1 cellular context compared by ENCODE assay signal in the genomic region with DNA sequence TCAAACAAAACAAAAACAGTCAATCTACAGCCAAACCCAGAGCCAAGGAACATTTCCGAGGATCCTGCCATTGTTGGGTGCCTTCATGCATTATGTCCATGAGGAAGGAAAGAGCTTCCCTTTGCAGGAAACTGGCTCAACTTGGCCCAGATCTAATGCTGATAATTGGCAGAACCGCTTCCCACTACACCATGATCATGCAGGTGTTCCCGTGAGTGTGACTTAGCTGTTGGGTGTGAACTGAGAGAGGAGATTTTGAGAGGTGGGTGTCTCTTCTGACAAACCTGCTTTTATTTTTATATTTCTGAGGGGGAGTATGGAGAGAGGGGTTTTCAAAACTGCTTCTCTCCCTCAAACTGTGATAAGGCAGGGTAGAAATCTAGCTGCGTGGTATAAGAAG.
TF ChIP-seq lines count a peak whose summit lies in the region.

No MANE protein-coding gene starts in this region.

TF ChIP-seq in WTC11, 78 proteins besides CTCF, POLR2A, EP300 and RAD21 (continued from another document):
- TF ChIP-seq, protein P1, sequence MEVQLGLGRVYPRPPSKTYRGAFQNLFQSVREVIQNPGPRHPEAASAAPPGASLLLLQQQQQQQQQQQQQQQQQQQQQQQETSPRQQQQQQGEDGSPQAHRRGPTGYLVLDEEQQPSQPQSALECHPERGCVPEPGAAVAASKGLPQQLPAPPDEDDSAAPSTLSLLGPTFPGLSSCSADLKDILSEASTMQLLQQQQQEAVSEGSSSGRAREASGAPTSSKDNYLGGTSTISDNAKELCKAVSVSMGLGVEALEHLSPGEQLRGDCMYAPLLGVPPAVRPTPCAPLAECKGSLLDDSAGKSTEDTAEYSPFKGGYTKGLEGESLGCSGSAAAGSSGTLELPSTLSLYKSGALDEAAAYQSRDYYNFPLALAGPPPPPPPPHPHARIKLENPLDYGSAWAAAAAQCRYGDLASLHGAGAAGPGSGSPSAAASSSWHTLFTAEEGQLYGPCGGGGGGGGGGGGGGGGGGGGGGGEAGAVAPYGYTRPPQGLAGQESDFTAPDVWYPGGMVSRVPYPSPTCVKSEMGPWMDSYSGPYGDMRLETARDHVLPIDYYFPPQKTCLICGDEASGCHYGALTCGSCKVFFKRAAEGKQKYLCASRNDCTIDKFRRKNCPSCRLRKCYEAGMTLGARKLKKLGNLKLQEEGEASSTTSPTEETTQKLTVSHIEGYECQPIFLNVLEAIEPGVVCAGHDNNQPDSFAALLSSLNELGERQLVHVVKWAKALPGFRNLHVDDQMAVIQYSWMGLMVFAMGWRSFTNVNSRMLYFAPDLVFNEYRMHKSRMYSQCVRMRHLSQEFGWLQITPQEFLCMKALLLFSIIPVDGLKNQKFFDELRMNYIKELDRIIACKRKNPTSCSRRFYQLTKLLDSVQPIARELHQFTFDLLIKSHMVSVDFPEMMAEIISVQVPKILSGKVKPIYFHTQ (CRISPR knock-in tag; IDR thresholded peaks at IDR 0.05) = no peak
- TF ChIP-seq, protein P2, sequence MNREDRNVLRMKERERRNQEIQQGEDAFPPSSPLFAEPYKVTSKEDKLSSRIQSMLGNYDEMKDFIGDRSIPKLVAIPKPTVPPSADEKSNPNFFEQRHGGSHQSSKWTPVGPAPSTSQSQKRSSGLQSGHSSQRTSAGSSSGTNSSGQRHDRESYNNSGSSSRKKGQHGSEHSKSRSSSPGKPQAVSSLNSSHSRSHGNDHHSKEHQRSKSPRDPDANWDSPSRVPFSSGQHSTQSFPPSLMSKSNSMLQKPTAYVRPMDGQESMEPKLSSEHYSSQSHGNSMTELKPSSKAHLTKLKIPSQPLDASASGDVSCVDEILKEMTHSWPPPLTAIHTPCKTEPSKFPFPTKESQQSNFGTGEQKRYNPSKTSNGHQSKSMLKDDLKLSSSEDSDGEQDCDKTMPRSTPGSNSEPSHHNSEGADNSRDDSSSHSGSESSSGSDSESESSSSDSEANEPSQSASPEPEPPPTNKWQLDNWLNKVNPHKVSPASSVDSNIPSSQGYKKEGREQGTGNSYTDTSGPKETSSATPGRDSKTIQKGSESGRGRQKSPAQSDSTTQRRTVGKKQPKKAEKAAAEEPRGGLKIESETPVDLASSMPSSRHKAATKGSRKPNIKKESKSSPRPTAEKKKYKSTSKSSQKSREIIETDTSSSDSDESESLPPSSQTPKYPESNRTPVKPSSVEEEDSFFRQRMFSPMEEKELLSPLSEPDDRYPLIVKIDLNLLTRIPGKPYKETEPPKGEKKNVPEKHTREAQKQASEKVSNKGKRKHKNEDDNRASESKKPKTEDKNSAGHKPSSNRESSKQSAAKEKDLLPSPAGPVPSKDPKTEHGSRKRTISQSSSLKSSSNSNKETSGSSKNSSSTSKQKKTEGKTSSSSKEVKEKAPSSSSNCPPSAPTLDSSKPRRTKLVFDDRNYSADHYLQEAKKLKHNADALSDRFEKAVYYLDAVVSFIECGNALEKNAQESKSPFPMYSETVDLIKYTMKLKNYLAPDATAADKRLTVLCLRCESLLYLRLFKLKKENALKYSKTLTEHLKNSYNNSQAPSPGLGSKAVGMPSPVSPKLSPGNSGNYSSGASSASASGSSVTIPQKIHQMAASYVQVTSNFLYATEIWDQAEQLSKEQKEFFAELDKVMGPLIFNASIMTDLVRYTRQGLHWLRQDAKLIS (CRISPR knock-in tag; IDR thresholded peaks at IDR 0.05; ENCODE audit: borderline replicate concordance) = no peak
- TF ChIP-seq, protein P3, sequence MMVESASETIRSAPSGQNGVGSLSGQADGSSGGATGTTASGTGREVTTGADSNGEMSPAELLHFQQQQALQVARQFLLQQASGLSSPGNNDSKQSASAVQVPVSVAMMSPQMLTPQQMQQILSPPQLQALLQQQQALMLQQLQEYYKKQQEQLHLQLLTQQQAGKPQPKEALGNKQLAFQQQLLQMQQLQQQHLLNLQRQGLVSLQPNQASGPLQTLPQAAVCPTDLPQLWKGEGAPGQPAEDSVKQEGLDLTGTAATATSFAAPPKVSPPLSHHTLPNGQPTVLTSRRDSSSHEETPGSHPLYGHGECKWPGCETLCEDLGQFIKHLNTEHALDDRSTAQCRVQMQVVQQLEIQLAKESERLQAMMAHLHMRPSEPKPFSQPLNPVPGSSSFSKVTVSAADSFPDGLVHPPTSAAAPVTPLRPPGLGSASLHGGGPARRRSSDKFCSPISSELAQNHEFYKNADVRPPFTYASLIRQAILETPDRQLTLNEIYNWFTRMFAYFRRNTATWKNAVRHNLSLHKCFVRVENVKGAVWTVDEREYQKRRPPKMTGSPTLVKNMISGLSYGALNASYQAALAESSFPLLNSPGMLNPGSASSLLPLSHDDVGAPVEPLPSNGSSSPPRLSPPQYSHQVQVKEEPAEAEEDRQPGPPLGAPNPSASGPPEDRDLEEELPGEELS (CRISPR knock-in tag; IDR thresholded peaks at IDR 0.05) = no peak
- TF ChIP-seq, protein P4, sequence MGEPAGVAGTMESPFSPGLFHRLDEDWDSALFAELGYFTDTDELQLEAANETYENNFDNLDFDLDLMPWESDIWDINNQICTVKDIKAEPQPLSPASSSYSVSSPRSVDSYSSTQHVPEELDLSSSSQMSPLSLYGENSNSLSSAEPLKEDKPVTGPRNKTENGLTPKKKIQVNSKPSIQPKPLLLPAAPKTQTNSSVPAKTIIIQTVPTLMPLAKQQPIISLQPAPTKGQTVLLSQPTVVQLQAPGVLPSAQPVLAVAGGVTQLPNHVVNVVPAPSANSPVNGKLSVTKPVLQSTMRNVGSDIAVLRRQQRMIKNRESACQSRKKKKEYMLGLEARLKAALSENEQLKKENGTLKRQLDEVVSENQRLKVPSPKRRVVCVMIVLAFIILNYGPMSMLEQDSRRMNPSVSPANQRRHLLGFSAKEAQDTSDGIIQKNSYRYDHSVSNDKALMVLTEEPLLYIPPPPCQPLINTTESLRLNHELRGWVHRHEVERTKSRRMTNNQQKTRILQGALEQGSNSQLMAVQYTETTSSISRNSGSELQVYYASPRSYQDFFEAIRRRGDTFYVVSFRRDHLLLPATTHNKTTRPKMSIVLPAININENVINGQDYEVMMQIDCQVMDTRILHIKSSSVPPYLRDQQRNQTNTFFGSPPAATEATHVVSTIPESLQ (CRISPR knock-in tag; IDR thresholded peaks at IDR 0.05) = no peak
- TF ChIP-seq, protein P5, sequence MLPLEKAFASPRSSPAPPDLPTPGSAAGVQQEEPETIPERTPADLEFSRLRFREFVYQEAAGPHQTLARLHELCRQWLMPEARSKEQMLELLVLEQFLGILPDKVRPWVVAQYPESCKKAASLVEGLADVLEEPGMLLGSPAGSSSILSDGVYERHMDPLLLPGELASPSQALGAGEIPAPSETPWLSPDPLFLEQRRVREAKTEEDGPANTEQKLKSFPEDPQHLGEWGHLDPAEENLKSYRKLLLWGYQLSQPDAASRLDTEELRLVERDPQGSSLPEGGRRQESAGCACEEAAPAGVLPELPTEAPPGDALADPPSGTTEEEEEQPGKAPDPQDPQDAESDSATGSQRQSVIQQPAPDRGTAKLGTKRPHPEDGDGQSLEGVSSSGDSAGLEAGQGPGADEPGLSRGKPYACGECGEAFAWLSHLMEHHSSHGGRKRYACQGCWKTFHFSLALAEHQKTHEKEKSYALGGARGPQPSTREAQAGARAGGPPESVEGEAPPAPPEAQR (CRISPR knock-in tag; IDR thresholded peaks at IDR 0.05) = no peak
- TF ChIP-seq SMAD3 (CRISPR knock-in tag; IDR thresholded peaks at IDR 0.05; ENCODE audit: borderline replicate concordance) (no peak), ESRRA (CRISPR knock-in tag; IDR thresholded peaks at IDR 0.05; ENCODE audit: borderline replicate concordance) (no peak)
